10 cellular contexts compared by ENCODE assay signal in genomic region chr7:101108330-101108857, GRCh38. TPM values are rescaled to one million over a fixed set of nuclear protein-coding genes. Genes with fewer than 3 reads are reported as not detected.
DNase-seq lines count a peak whose midpoint lies in the region; ATAC-seq and TF ChIP-seq lines count a peak whose summit lies in the region.
"Had no signal": no experiment of that assay in that cellular context is flagged by ENCODE, and none has a peak within 500 bp of the region (broad histone marks: within the 10 kb centered on the region; RNA-seq: fewer than 3 reads in every experiment).

No MANE protein-coding gene starts in this region.

- intact Hi-C loops in activated CD4-positive, alpha-beta memory T cell treated with anti-CD3 and anti-CD28 coated beads for 36 hours (cut with micrococcal nuclease), result no loop called here

- H3K4me3 ChIP-seq in right atrium auricular region (no peak overlapping the region), subcutaneous abdominal adipose tissue (ENCODE audit: low read depth in 1 of 5, low read length in 5 of 5) (no peak overlapping the region)
- no peak overlapping the region for H3K4me3 ChIP-seq in effector memory CD4-positive, alpha-beta T cell (ENCODE audit: insufficient read depth, low read depth, low read length, poor library complexity, severe bottlenecking)

- no peaks in the 10 kb centered on the region; the same call in 1 of the 2 replicates for H3K27me3 Mint-ChIP-seq in WTC11 (ENCODE audit: low read depth)
- peaks cover 12% of the 10 kb centered on the region for H3K27me3 Mint-ChIP-seq in activated CD4-positive, alpha-beta memory T cell treated with anti-CD3 and anti-CD28 coated beads for 36 hours

- H3K4me1 ChIP-seq in right atrium auricular region, result peaks cover 0 to 38% of the 10 kb centered on the region in 2 donors
- peaks cover 5 to 45% (median 26%) of the 10 kb centered on the region in 5 donors for H3K4me1 ChIP-seq in subcutaneous abdominal adipose tissue (ENCODE audit: control insufficient read depth in 5 of 5, insufficient read depth in 5 of 5, low read length in 5 of 5)
- H3K4me1 ChIP-seq in effector memory CD4-positive, alpha-beta T cell (ENCODE audit: control insufficient read depth, insufficient read depth, low read length, poor library complexity, severe bottlenecking), result no peaks in the 10 kb centered on the region

- H3K9ac ChIP-seq in subcutaneous abdominal adipose tissue (ENCODE audit: low read length in 5 of 5), result no peak overlapping the region

- no peaks in the 10 kb centered on the region for H3K36me3 ChIP-seq in right atrium auricular region
- H3K36me3 ChIP-seq in subcutaneous abdominal adipose tissue (ENCODE audit: control insufficient read depth in 5 of 5, insufficient read depth in 5 of 5, low read length in 5 of 5), result no peaks in the 10 kb centered on the region
- no peaks in the 10 kb centered on the region for H3K36me3 ChIP-seq in effector memory CD4-positive, alpha-beta T cell (ENCODE audit: control insufficient read depth, insufficient read depth, low read length)

- H3K27ac Mint-ChIP-seq in WTC11, result no peak overlapping the region
- no peak overlapping the region for H3K27ac Mint-ChIP-seq in activated CD4-positive, alpha-beta memory T cell treated with anti-CD3 and anti-CD28 coated beads for 36 hours
- H3K27ac Mint-ChIP-seq: activated CD4-positive, alpha-beta T cell treated with anti-CD3 and anti-CD28 coated beads, Interleukin-2, amount 10 ng/mL, durations not matched to agents 24 days and 14 days had no signal

- ATAC-seq in WTC11 (no peak; the same call in 1 of the 2 replicates), HG02840 (IDR thresholded peaks at IDR 0.05; ENCODE audit: low FRiP score, unreplicated experiment) (no peak)

- H3K27ac ChIP-seq in right atrium auricular region (peak overlapping the region; percentile 40 to 46), subcutaneous abdominal adipose tissue (ENCODE audit: low read depth, low read length) (peak overlapping the region; percentile 41)
- H3K27ac ChIP-seq in effector memory CD4-positive, alpha-beta T cell (ENCODE audit: insufficient read depth, low read length, poor library complexity, severe bottlenecking), result no peak overlapping the region

- H3K27me3 ChIP-seq in right atrium auricular region (no peaks in the 10 kb centered on the region), subcutaneous abdominal adipose tissue (ENCODE audit: control insufficient read depth in 5 of 5, insufficient read depth in 4 of 5, low read length in 5 of 5) (no peaks in the 10 kb centered on the region)
- H3K27me3 ChIP-seq in effector memory CD4-positive, alpha-beta T cell (replicated peaks; ENCODE audit: control insufficient read depth, insufficient read depth, low read length, poor library complexity, severe bottlenecking), result no peaks in the 10 kb centered on the region

- H3K4me3 Mint-ChIP-seq in WTC11, result no peak overlapping the region
- H3K4me3 Mint-ChIP-seq in activated CD4-positive, alpha-beta memory T cell treated with anti-CD3 and anti-CD28 coated beads for 36 hours, result no peak overlapping the region
- H3K4me3 Mint-ChIP-seq: activated CD4-positive, alpha-beta T cell treated with anti-CD3 and anti-CD28 coated beads, Interleukin-2, amount 10 ng/mL, durations not matched to agents 24 days and 14 days had no signal

- TF ChIP-seq CTCF in WTC11 (IDR thresholded peaks at IDR 0.05), result no peak
- no peak for TF ChIP-seq CTCF in right atrium auricular region (IDR thresholded peaks at IDR 0.05)

- H3K9me3 ChIP-seq in right atrium auricular region, result no peaks in the 10 kb centered on the region
- H3K9me3 ChIP-seq in subcutaneous abdominal adipose tissue (ENCODE audit: control insufficient read depth in 5 of 5, low read length in 5 of 5), result no peaks in the 10 kb centered on the region
- H3K9me3 ChIP-seq in effector memory CD4-positive, alpha-beta T cell (ENCODE audit: control insufficient read depth, low read length), result no peaks in the 10 kb centered on the region

- peaks cover 4% of the 10 kb centered on the region; the same call in 1 of the 2 replicates for H3K4me1 Mint-ChIP-seq in WTC11
- no peaks in the 10 kb centered on the region for H3K4me1 Mint-ChIP-seq in activated CD4-positive, alpha-beta memory T cell treated with anti-CD3 and anti-CD28 coated beads for 36 hours (ENCODE audit: low read depth)

- POLR2A ChIA-PET in WTC11 (lab: Charles Lee), result interaction anchor here (0.6 kb wide), 1 partner anchor 960 kb away, joined by 4 read pairs; no protein-coding TSS in a partner anchor
- POLR2A ChIA-PET in activated CD4-positive, alpha-beta memory T cell treated with anti-CD3 and anti-CD28 coated beads for 36 hours (lab: Charles Lee), result no interaction called here

- DNase-seq in HK-2 (ENCODE audit: unreplicated experiment) (peak; percentile 83), WTC11 (ENCODE audit: low spot score) (no peak), right atrium auricular region (ENCODE audit: low spot score) (peak; percentile 76), NCI-H510A treated with DMSO at 0.1 percent for 48 hours (lab: John Stamatoyannopoulos, UW) (no peak)
- no peak for DNase-seq in activated CD4-positive, alpha-beta memory T cell treated with anti-CD3 and anti-CD28 coated beads for 36 hours
- DNase-seq in effector memory CD4-positive, alpha-beta T cell, result no peak
- DNase-seq: activated CD4-positive, alpha-beta T cell treated with anti-CD3 and anti-CD28 coated beads, Interleukin-2, amount 10 ng/mL, durations not matched to agents 24 days and 14 days; NCI-H1694 had no signal

- CTCF ChIA-PET in WTC11 (lab: Charles Lee), result interaction anchor here (0.6 to 2.8 kb wide), 5 partner anchors 14 to 309 kb away, joined by 3 to 10 read pairs (median 3); no protein-coding TSS in a partner anchor
- CTCF ChIA-PET in activated CD4-positive, alpha-beta memory T cell treated with anti-CD3 and anti-CD28 coated beads for 36 hours (lab: Charles Lee), result interaction anchor here (1.0 to 1.9 kb wide), 2 partner anchors 36 to 84 kb away, joined by 3 to 9 read pairs; no protein-coding TSS in a partner anchor

- no peaks in the 10 kb centered on the region for H3K9me3 Mint-ChIP-seq in WTC11
- no peaks in the 10 kb centered on the region for H3K9me3 Mint-ChIP-seq in activated CD4-positive, alpha-beta memory T cell treated with anti-CD3 and anti-CD28 coated beads for 36 hours
- H3K9me3 Mint-ChIP-seq: activated CD4-positive, alpha-beta T cell treated with anti-CD3 and anti-CD28 coated beads, Interleukin-2, amount 10 ng/mL, durations not matched to agents 24 days and 14 days had no signal

- no peaks in the 10 kb centered on the region for H3K36me3 Mint-ChIP-seq in WTC11
- H3K36me3 Mint-ChIP-seq in activated CD4-positive, alpha-beta memory T cell treated with anti-CD3 and anti-CD28 coated beads for 36 hours, result no peaks in the 10 kb centered on the region

TF ChIP-seq in WTC11, 78 proteins besides CTCF, POLR2A, EP300 and RAD21:
- TF ChIP-seq GABPB1 (CRISPR knock-in tag; IDR thresholded peaks at IDR 0.05) (peak; percentile 20; the same call in 1 of the 2 replicates), ZBTB21 (CRISPR knock-in tag; IDR thresholded peaks at IDR 0.05; ENCODE audit: borderline replicate concordance) (no peak), ZNF219 (CRISPR knock-in tag; IDR thresholded peaks at IDR 0.05; ENCODE audit: borderline replicate concordance) (no peak), NFE2L1 (CRISPR knock-in tag; IDR thresholded peaks at IDR 0.05) (no peak), ZNF512 (CRISPR knock-in tag; IDR thresholded peaks at IDR 0.05; ENCODE audit: borderline replicate concordance) (no peak), ZNF416 (CRISPR knock-in tag; IDR thresholded peaks at IDR 0.05) (no peak), MYBL2 (CRISPR knock-in tag; IDR thresholded peaks at IDR 0.05) (no peak)

RNA-seq across cellular contexts. Expression of gene SERPINE1, which starts 18.5 kb away (rescaled TPM):
- total RNA-seq in WTC11 (2021), result 1.1 to 2.6 TPM (median 2.2 TPM) in 3 replicates
- 10 to 100 TPM; 28.0 to 40.8 TPM for total RNA-seq in right atrium auricular region
- total RNA-seq in activated CD4-positive, alpha-beta memory T cell treated with anti-CD3 and anti-CD28 coated beads for 36 hours, result under 1 TPM in 1 of 2 experiments, not detected in 1; 0.12 TPM

RNA-seq across cellular contexts. Expression of gene TRIM56, which starts 23.1 kb away (rescaled TPM):
- total RNA-seq in WTC11 (2021) (23.1 to 24.2 TPM (median 23.4 TPM) in 3 replicates), right atrium auricular region (10 to 100 TPM; 10.2 to 15.2 TPM)
- total RNA-seq in activated CD4-positive, alpha-beta memory T cell treated with anti-CD3 and anti-CD28 coated beads for 36 hours, result 10 to 100 TPM; 42.3 to 44.5 TPM

RNA-seq across cellular contexts. Expression of gene AP1S1, which starts 45.9 kb away (rescaled TPM):
- total RNA-seq in WTC11 (2021) (60.7 to 80.0 TPM (median 78.2 TPM) in 3 replicates), right atrium auricular region (10 to 100 TPM; 16.1 to 18.8 TPM)
- total RNA-seq in activated CD4-positive, alpha-beta memory T cell treated with anti-CD3 and anti-CD28 coated beads for 36 hours, result 10 to 100 TPM; 41.1 to 44.7 TPM

RNA-seq across cellular contexts. Expression of gene VGF, which starts 57.0 kb away (rescaled TPM):
- total RNA-seq in WTC11 (2021) (5.2 to 6.4 TPM (median 5.6 TPM) in 3 replicates), right atrium auricular region (not detected)
- not detected for total RNA-seq in activated CD4-positive, alpha-beta memory T cell treated with anti-CD3 and anti-CD28 coated beads for 36 hours

Comparison
In these comparisons a context has a peak if more than half of its experiments do, and no peak if none do; other contexts are left out.
1. DNase-seq: peak in HK-2 (single experiment) and right atrium auricular region (single experiment); none in WTC11 (single experiment), activated CD4-positive, alpha-beta memory T cell treated with anti-CD3 and anti-CD28 coated beads for 36 hours (single experiment), effector memory CD4-positive, alpha-beta T cell (0 of 3) and NCI-H510A treated with DMSO at 0.1 percent for 48 hours (single experiment).